ENCODE assay signal across 23 cellular contexts in the genomic region with DNA sequence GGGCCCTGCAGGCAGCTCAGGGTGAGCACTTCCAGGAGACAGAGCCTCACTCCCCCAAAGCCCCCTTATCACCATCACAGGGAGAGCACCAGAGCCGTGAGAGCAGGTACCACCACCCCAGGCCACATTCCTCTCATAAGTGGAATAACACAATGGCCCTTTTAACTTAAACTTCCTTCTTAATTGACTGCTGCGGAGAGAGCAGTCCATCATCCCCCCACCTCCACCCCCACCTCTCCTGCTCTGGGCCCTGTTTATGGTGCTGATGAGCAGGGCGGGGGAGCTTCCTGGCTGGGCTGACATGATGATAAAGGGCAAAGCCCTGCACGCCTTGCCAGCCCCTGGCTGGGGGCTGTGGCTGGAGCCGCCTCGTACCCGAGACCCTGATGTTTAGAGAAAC.
DNase-seq lines count a peak whose midpoint lies in the region; ATAC-seq and TF ChIP-seq lines count a peak whose summit lies in the region.
"Had no signal": no experiment of that assay in that cellular context is flagged by ENCODE, and none has a peak within 500 bp of the region (broad histone marks: within the 10 kb centered on the region; RNA-seq: fewer than 3 reads in every experiment).

No MANE protein-coding gene starts in this region.

- H4K5ac ChIP-seq in H9 (ENCODE audit: insufficient read length, low read depth, low read length) (no peak overlapping the region), mesendoderm (ENCODE audit: low read length) (no peak overlapping the region)

- H3K79me2 ChIP-seq in H9 (ENCODE audit: insufficient read depth, low read length) = no peaks in the 10 kb centered on the region
- H3K79me2 ChIP-seq in mesendoderm (ENCODE audit: control insufficient read depth, insufficient read depth, low read length) = no peaks in the 10 kb centered on the region

- no peaks in the 10 kb centered on the region; a peak in 1 of 5 replicates for H3K9me3 Mint-ChIP-seq in H9
- H3K9me3 Mint-ChIP-seq in endodermal cell = no peaks in the 10 kb centered on the region
- no peaks in the 10 kb centered on the region for H3K9me3 Mint-ChIP-seq in stimulated activated naive CD8-positive, alpha-beta T cell treated with anti-CD3 and anti-CD28 coated beads, Interleukin-15, amount 100 ng/mL, for 72 hours

- no peak overlapping the region for H3T11ph ChIP-seq in H9 (ENCODE audit: low read length)

- peak overlapping the region in 2 of 3 experiments; percentile 49 to 67; a peak in 2 of 7 replicates for H3K27ac Mint-ChIP-seq in H9
- H3K27ac Mint-ChIP-seq in endodermal cell = peak overlapping the region; percentile 55
- H3K27ac Mint-ChIP-seq in stimulated activated naive CD8-positive, alpha-beta T cell treated with anti-CD3 and anti-CD28 coated beads, Interleukin-15, amount 100 ng/mL, for 72 hours = no peak overlapping the region

- ATAC-seq in HG02938 (IDR thresholded peaks at IDR 0.05; ENCODE audit: unreplicated experiment) = no peak
- ATAC-seq in stimulated activated naive CD8-positive, alpha-beta T cell treated with anti-CD3 and anti-CD28 coated beads, Interleukin-15, amount 100 ng/mL, for 72 hours = no peak
- ATAC-seq: HepG2, PC-3 had no signal

- H3K4ac ChIP-seq in H9 (ENCODE audit: low read depth, low read length) (no peak overlapping the region), mesendoderm (ENCODE audit: low read depth, low read length) (peak overlapping the region; percentile 82)

- no peak overlapping the region for H3K23ac ChIP-seq in H9 (ENCODE audit: insufficient read length, low read depth, low read length)
- peak overlapping the region; percentile 56 for H3K23ac ChIP-seq in mesendoderm (ENCODE audit: low read length)

- H3K27me3 Mint-ChIP-seq in H9 (ENCODE audit: low read depth) = peaks cover 5% of the 10 kb centered on the region
- H3K27me3 Mint-ChIP-seq in endodermal cell (ENCODE audit: insufficient read depth) = peaks cover 7% of the 10 kb centered on the region
- H3K27me3 Mint-ChIP-seq in stimulated activated naive CD8-positive, alpha-beta T cell treated with anti-CD3 and anti-CD28 coated beads, Interleukin-15, amount 100 ng/mL, for 72 hours = peaks cover 19% of the 10 kb centered on the region

- H3K27me3 ChIP-seq in H9 (ENCODE audit: insufficient read depth, low read length) (peaks cover 2% of the 10 kb centered on the region; the same call in 1 of the 2 replicates), endodermal cell (ENCODE audit: control insufficient read depth, insufficient read depth, low read length, poor library complexity, severe bottlenecking) (no peaks in the 10 kb centered on the region), mesendoderm (ENCODE audit: insufficient read depth, low read length, poor library complexity) (no peaks in the 10 kb centered on the region)
- H3K27me3 ChIP-seq: BE2C had no signal

- no peak overlapping the region for H2BK12ac ChIP-seq in H9 (ENCODE audit: insufficient read length, low read depth, low read length)

- H3K36me3 Mint-ChIP-seq in H9 (ENCODE audit: insufficient read depth in 1 of 3, low read depth in 3 of 3) (peaks cover 0 to 4% (median 0%) of the 10 kb centered on the region in 3 experiments; a peak in 3 of 7 replicates), endodermal cell (ENCODE audit: low read depth) (no peaks in the 10 kb centered on the region)

- DNase-seq in H9 = peak; percentile 62
- DNase-seq in endodermal cell = peak; percentile 84
- peak; percentile 90 for DNase-seq in mesendoderm
- no peak for DNase-seq in activated CD4-positive, alpha-beta T cell treated with anti-CD3 and anti-CD28 coated beads for 4 hours
- DNase-seq in NCI-H2029 treated with DMSO at 0.1 percent for 48 hours (lab: John Stamatoyannopoulos, UW) = no peak
- DNase-seq in stimulated activated naive CD8-positive, alpha-beta T cell treated with anti-CD3 and anti-CD28 coated beads, Interleukin-15, amount 100 ng/mL, for 72 hours = no peak
- DNase-seq: BE2C, DMS79, GM23248, KBM-7, MM.1S, NCI-H1048, NCI-H1417 treated with DMSO at 0.1 percent for 48 hours, NCI-H187, NCI-H2107, NCI-H446 treated with DMSO at 0.1 percent for 48 hours, NCI-H526 treated with DMSO at 0.1 percent for 48 hours, PC-3, SHP77, SW 1271 had no signal

- H3K56ac ChIP-seq in H9 (ENCODE audit: insufficient read length, low read depth, low read length) (no peak overlapping the region), mesendoderm (ENCODE audit: low read length) (peak overlapping the region; percentile 59)

- H2AK5ac ChIP-seq in H9 (ENCODE audit: insufficient read length, low read length) (no peak overlapping the region), mesendoderm (ENCODE audit: low read length) (peak overlapping the region; percentile 5)

- H3K14ac ChIP-seq in H9 (ENCODE audit: insufficient read depth, low read length) = no peak overlapping the region

- H3K4me1 Mint-ChIP-seq in H9 (peaks cover 34 to 39% of the 10 kb centered on the region in 2 experiments), endodermal cell (peaks cover 49% of the 10 kb centered on the region)
- H3K4me1 Mint-ChIP-seq in stimulated activated naive CD8-positive, alpha-beta T cell treated with anti-CD3 and anti-CD28 coated beads, Interleukin-15, amount 100 ng/mL, for 72 hours = no peaks in the 10 kb centered on the region

- WGBS in H9 (ENCODE audit: extremely low coverage, insufficient read length, low lambda C conversion rate) = no CpG with 5 or more reads among the region's 7 CpGs
- WGBS in endodermal cell (ENCODE audit: insufficient coverage in 1 of 2, insufficient read length in 1 of 2), 2 experiments = 63 to 72% methylated on average over 5 to 7 of the region's 7 CpGs
- no CpG with 5 or more reads among the region's 7 CpGs for WGBS in mesendoderm (ENCODE audit: extremely low coverage, insufficient coverage, low lambda C conversion rate)

- no peak overlapping the region for H3K27ac ChIP-seq in H9 (ENCODE audit: insufficient read length, low read depth, low read length)
- no peak overlapping the region for H3K27ac ChIP-seq in endodermal cell (ENCODE audit: low read depth, low read length)
- peak overlapping the region; percentile 61 for H3K27ac ChIP-seq in mesendoderm (ENCODE audit: low read depth, low read length)
- H3K27ac ChIP-seq: GM23248, SK-N-MC had no signal

- H3K9me3 ChIP-seq in H9 (ENCODE audit: control insufficient read depth, low read depth, low read length) (no peaks in the 10 kb centered on the region), endodermal cell (ENCODE audit: control insufficient read depth, low read length) (no peaks in the 10 kb centered on the region)
- H3K9me3 ChIP-seq: BE2C had no signal

- peaks cover 6% of the 10 kb centered on the region; the same call in 1 of the 2 replicates for H3K4me1 ChIP-seq in H9 (ENCODE audit: insufficient read depth, low read length)
- peaks cover 11% of the 10 kb centered on the region for H3K4me1 ChIP-seq in endodermal cell (ENCODE audit: control insufficient read depth, insufficient read depth, low read length)
- H3K4me1 ChIP-seq in mesendoderm (ENCODE audit: control insufficient read depth, low read depth, low read length) = peaks cover 13% of the 10 kb centered on the region
- H3K4me1 ChIP-seq: BE2C had no signal

- no peaks in the 10 kb centered on the region for H3K36me3 ChIP-seq in endodermal cell (ENCODE audit: control insufficient read depth, insufficient read depth, low read length)
- H3K36me3 ChIP-seq in mesendoderm (ENCODE audit: control insufficient read depth, insufficient read depth, low read length) = no peaks in the 10 kb centered on the region
- H3K36me3 ChIP-seq: BE2C had no signal

- H3K4me3 ChIP-seq in endodermal cell (ENCODE audit: low read length) (no peak overlapping the region), mesendoderm (ENCODE audit: low read length) (no peak overlapping the region)
- H3K4me3 ChIP-seq: GM23248, SK-N-MC had no signal

- H2BK20ac ChIP-seq in H9 (ENCODE audit: low read depth, low read length, poor library complexity, severe bottlenecking) = no peak overlapping the region

- H4K8ac ChIP-seq in H9 (replicated peaks; ENCODE audit: insufficient read length, low read depth, low read length) = no peak overlapping the region
- H4K8ac ChIP-seq in mesendoderm (ENCODE audit: low read depth, low read length) = no peak overlapping the region

- H3K23me2 ChIP-seq in H9 (ENCODE audit: insufficient read length, low read depth, low read length, poor library complexity, severe bottlenecking) = no peaks in the 10 kb centered on the region

- H3K4me2 ChIP-seq in H9 (ENCODE audit: insufficient read depth, insufficient read length, low read length) (no peak overlapping the region), mesendoderm (ENCODE audit: low read length) (no peak overlapping the region)

- no peak overlapping the region for H3K18ac ChIP-seq in H9 (ENCODE audit: insufficient read length, low read depth, low read length)
- H3K18ac ChIP-seq in mesendoderm (ENCODE audit: low read length) = peak overlapping the region; percentile 52

- H4K20me1 ChIP-seq in H9 (ENCODE audit: control insufficient read depth, insufficient read depth, insufficient read length) = no peaks in the 10 kb centered on the region

- H3K79me1 ChIP-seq in H9 (ENCODE audit: insufficient read depth, low read depth, low read length, poor library complexity, severe bottlenecking) (no peaks in the 10 kb centered on the region), mesendoderm (ENCODE audit: low read length) (no peaks in the 10 kb centered on the region)

- H2BK15ac ChIP-seq in H9 (ENCODE audit: low read depth, low read length) (no peak overlapping the region), mesendoderm (replicated peaks; ENCODE audit: low read depth) (no peak overlapping the region)

- no peak overlapping the region; a peak in 1 of 5 replicates for H3K4me3 Mint-ChIP-seq in H9
- no peak overlapping the region for H3K4me3 Mint-ChIP-seq in endodermal cell
- H3K4me3 Mint-ChIP-seq in stimulated activated naive CD8-positive, alpha-beta T cell treated with anti-CD3 and anti-CD28 coated beads, Interleukin-15, amount 100 ng/mL, for 72 hours = no peak overlapping the region

- TF ChIP-seq CTCF in H9 (conservative IDR thresholded peaks at IDR 0.05) = no peak
- TF ChIP-seq CTCF in endodermal cell (conservative IDR thresholded peaks at IDR 0.05) = no peak

- H4K91ac ChIP-seq in H9 (ENCODE audit: insufficient read length, low read depth, low read length) = no peak overlapping the region

- no peak overlapping the region for H3K9ac ChIP-seq in H9 (ENCODE audit: extremely low read depth, insufficient read length, low read length)
- no peak overlapping the region for H3K9ac ChIP-seq in endodermal cell (ENCODE audit: extremely low read depth, low read length, poor library complexity, severe bottlenecking)
- H3K9ac ChIP-seq in mesendoderm (ENCODE audit: low read length) = no peak overlapping the region
- H3K9ac ChIP-seq: GM23248 had no signal

- H2BK120ac ChIP-seq in H9 (ENCODE audit: low read depth, low read length, poor library complexity, severe bottlenecking) = no peak overlapping the region
- H2BK120ac ChIP-seq in mesendoderm (ENCODE audit: low read depth, low read length) = peak overlapping the region; percentile 69

- no peak overlapping the region for H2AFZ ChIP-seq in H9 (ENCODE audit: low read length)
- H2AFZ ChIP-seq: GM23248 had no signal

- H2BK5ac ChIP-seq in H9 (ENCODE audit: insufficient read length, low read length) (no peak overlapping the region), mesendoderm (ENCODE audit: low read length) (peak overlapping the region; percentile 90)

Comparison
In these comparisons a context has a peak if more than half of its experiments do, and no peak if none do; other contexts are left out.
1. DNase-seq: peak in H9 (single experiment), endodermal cell (single experiment) and mesendoderm (single experiment); none in activated CD4-positive, alpha-beta T cell treated with anti-CD3 and anti-CD28 coated beads for 4 hours (0 of 2), NCI-H2029 treated with DMSO at 0.1 percent for 48 hours (single experiment) and stimulated activated naive CD8-positive, alpha-beta T cell treated with anti-CD3 and anti-CD28 coated beads, Interleukin-15, amount 100 ng/mL, for 72 hours (0 of 2).
2. H3K27ac Mint-ChIP-seq: peak in H9 (2 of 3) and endodermal cell (single experiment); none in stimulated activated naive CD8-positive, alpha-beta T cell treated with anti-CD3 and anti-CD28 coated beads, Interleukin-15, amount 100 ng/mL, for 72 hours (0 of 2).